Comparison of ENCODE assay signal across 2 cellular contexts in the genomic region with DNA sequence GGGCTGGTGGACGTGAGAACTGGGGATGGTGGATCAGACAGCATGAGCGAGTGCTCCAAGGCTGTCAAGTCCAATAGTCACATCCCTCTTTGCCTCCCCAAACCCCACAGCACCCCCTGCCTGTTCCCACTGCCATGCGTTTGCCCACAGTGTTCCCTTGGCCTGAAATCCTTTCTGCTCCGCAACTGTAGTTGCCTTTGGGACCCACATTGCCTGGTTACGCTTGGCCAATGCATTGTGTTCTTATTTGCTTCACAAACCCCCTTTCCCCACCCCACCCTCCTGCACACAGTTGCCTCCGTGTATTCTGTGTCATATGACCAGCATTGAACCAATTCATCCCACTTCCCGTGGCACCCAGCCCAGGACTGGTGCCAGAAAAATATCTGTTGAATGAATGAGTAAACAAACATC.
TF ChIP-seq lines count a peak whose summit lies in the region.

No MANE protein-coding gene starts in this region.

TF ChIP-seq in IMR-90, 13 proteins besides CTCF, POLR2A, EP300 and RAD21 (continued from another document):
- TF ChIP-seq USF2 (IDR thresholded peaks at IDR 0.05; ENCODE audit: low read depth, low read length) (no peak), MXI1 (IDR thresholded peaks at IDR 0.05; ENCODE audit: borderline replicate concordance, low read depth, low read length) (no peak)
TF ChIP-seq in IMR-90: peak in this region for 0.

TF ChIP-seq in liver, 16 proteins besides CTCF, POLR2A, EP300 and RAD21 (continued from another document):
- TF ChIP-seq, protein P1, sequence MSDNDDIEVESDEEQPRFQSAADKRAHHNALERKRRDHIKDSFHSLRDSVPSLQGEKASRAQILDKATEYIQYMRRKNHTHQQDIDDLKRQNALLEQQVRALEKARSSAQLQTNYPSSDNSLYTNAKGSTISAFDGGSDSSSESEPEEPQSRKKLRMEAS (IDR thresholded peaks at IDR 0.05) = no peak
- no peak for TF ChIP-seq HNF4A (conservative IDR thresholded peaks at IDR 0.05)
- TF ChIP-seq EGR1 (IDR thresholded peaks at IDR 0.05; ENCODE audit: low read depth in 2 of 2) = no peak
- TF ChIP-seq, protein P2, sequence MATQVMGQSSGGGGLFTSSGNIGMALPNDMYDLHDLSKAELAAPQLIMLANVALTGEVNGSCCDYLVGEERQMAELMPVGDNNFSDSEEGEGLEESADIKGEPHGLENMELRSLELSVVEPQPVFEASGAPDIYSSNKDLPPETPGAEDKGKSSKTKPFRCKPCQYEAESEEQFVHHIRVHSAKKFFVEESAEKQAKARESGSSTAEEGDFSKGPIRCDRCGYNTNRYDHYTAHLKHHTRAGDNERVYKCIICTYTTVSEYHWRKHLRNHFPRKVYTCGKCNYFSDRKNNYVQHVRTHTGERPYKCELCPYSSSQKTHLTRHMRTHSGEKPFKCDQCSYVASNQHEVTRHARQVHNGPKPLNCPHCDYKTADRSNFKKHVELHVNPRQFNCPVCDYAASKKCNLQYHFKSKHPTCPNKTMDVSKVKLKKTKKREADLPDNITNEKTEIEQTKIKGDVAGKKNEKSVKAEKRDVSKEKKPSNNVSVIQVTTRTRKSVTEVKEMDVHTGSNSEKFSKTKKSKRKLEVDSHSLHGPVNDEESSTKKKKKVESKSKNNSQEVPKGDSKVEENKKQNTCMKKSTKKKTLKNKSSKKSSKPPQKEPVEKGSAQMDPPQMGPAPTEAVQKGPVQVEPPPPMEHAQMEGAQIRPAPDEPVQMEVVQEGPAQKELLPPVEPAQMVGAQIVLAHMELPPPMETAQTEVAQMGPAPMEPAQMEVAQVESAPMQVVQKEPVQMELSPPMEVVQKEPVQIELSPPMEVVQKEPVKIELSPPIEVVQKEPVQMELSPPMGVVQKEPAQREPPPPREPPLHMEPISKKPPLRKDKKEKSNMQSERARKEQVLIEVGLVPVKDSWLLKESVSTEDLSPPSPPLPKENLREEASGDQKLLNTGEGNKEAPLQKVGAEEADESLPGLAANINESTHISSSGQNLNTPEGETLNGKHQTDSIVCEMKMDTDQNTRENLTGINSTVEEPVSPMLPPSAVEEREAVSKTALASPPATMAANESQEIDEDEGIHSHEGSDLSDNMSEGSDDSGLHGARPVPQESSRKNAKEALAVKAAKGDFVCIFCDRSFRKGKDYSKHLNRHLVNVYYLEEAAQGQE (IDR thresholded peaks at IDR 0.05) = no peak
- TF ChIP-seq ZBTB33 (IDR thresholded peaks at IDR 0.05) = no peak
- TF ChIP-seq RXRA (IDR thresholded peaks at IDR 0.05) = no peak
- TF ChIP-seq FOXA1 (IDR thresholded peaks at IDR 0.05) = no peak
- no peak for TF ChIP-seq FOXA2 (IDR thresholded peaks at IDR 0.05)
- TF ChIP-seq NR2F2 (IDR thresholded peaks at IDR 0.05) = no peak
- TF ChIP-seq GABPA (IDR thresholded peaks at IDR 0.05 in 1 of 2, conservative IDR thresholded peaks at IDR 0.05 in 1 of 2) = no peak
- no peak for TF ChIP-seq ATF3 (IDR thresholded peaks at IDR 0.05)
- TF ChIP-seq SP1 (IDR thresholded peaks at IDR 0.05) = no peak
- no peak for TF ChIP-seq HNF4G (IDR thresholded peaks at IDR 0.05)
- no peak for TF ChIP-seq YY1 (IDR thresholded peaks at IDR 0.05)
- no peak for TF ChIP-seq TAF1 (conservative IDR thresholded peaks at IDR 0.05)
TF ChIP-seq in liver: peak in this region for 0.
